16 cellular contexts compared by ENCODE assay signal in the genomic region with DNA sequence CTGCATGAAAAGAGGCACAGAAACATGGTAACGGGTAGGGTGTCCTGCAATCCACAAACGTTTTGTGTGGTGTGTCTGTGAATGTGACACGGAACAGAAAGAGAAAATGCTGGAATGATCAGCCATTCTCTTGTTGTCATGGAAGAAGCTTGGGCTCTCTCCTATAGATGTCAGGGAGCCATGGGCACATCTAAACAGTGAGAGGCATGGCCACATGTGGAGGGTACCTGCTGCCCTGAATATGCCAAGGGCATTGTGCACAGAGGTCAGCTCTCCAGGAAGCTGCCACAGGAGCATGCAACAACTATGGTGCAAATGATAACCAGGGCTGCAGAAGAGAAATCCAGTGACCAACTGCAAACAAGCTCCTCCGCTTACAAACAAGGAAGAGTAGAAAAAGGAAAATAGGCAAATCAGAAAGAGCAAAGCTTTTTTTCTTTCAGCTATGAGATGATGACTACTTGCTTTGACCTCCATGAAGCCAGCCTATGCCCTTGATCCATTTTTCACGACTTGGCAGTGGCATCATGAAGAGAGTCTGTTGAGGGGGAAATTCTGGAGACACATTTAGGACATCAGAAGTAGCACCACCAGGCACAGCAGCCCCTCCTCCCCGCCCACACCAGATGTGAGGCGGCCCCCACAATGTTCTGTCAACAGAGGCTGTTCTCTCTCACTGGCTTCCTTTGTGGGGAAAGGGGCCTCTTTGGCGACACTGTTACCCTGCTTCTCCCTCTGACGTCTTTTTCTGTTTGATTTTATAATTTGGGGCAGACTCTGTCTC. TPM values are rescaled to one million over a fixed set of nuclear protein-coding genes. Genes with fewer than 3 reads are reported as not detected.
DNase-seq lines count a peak whose midpoint lies in the region; ATAC-seq and TF ChIP-seq lines count a peak whose summit lies in the region.
"Had no signal": no experiment of that assay in that cellular context is flagged by ENCODE, and none has a peak within 500 bp of the region (broad histone marks: within the 10 kb centered on the region; RNA-seq: fewer than 3 reads in every experiment).

No MANE protein-coding gene starts in this region.

- H3K27me3 ChIP-seq in right atrium auricular region, result no peaks in the 10 kb centered on the region

- peaks cover 0 to 42% of the 10 kb centered on the region in 2 donors for H3K4me1 ChIP-seq in right atrium auricular region

- TF ChIP-seq CTCF in right atrium auricular region (IDR thresholded peaks at IDR 0.05), result no peak

- intact Hi-C loops in left cardiac atrium (cut with DNase I) (loop anchor here in 1 of 2 donors (5.0 kb wide), 1 partner anchor 77 kb away; no protein-coding TSS in a partner anchor), head of caudate nucleus (cut with DNase I) (no loop called here)

- H3K27ac ChIP-seq in right atrium auricular region, result peak overlapping the region; percentile 33 to 36

- no peaks in the 10 kb centered on the region for H3K9me3 ChIP-seq in right atrium auricular region

- no peak for ATAC-seq in left cardiac atrium
- ATAC-seq in HG03095 (IDR thresholded peaks at IDR 0.05; ENCODE audit: unreplicated experiment), result no peak

- H3K4me3 ChIP-seq in right atrium auricular region, result no peak overlapping the region

- H3K36me3 ChIP-seq in right atrium auricular region, result no peaks in the 10 kb centered on the region

- DNase-seq in right atrium auricular region (ENCODE audit: low spot score), result no peak
- no peak for DNase-seq in left cardiac atrium
- DNase-seq in head of caudate nucleus, result peak; percentile 62 to 93 (median 84)
- peak in 50 of 56 donors; percentile 20 to 86 (median 68) for DNase-seq in nucleus accumbens (lab: John Stamatoyannopoulos, UW)
- DNase-seq in NCI-H1048 (lab: John Stamatoyannopoulos, UW), result no peak
- no peak for DNase-seq in stimulated activated naive CD4-positive, alpha-beta T cell (lab: John Stamatoyannopoulos, UW)
- DNase-seq in NOMO-1 treated with DMSO at 0.1 percent for 48 hours (lab: John Stamatoyannopoulos, UW; ENCODE audit: unreplicated experiment), result no peak
- DNase-seq: CD4-positive, CD25-positive, alpha-beta regulatory T cell; DMS79; H9; NCI-H1417; NCI-H1930; NCI-H2171; NCI-H82 had no signal

RNA-seq across cellular contexts. Expression of a gene that starts 4.8 kb away (rescaled TPM):
- total RNA-seq in right atrium auricular region, result 10 to 100 TPM; 35.7 to 47.8 TPM
- total RNA-seq in left cardiac atrium, result 10 to 100 TPM; 44.2 to 50.8 TPM
- total RNA-seq: CD4-positive, CD25-positive, alpha-beta regulatory T cell; LHCN-M2 had no signal

Comparison
In these comparisons a context has a peak if more than half of its experiments do, and no peak if none do; other contexts are left out.
1. DNase-seq: peak in head of caudate nucleus (42 of 42) and nucleus accumbens (50 of 56); none in right atrium auricular region (single experiment), left cardiac atrium (single experiment), NCI-H1048 (single experiment), stimulated activated naive CD4-positive, alpha-beta T cell (0 of 6) and NOMO-1 treated with DMSO at 0.1 percent for 48 hours (single experiment).